Comparison of ENCODE assay signal across 1 cellular context in the genomic region with DNA sequence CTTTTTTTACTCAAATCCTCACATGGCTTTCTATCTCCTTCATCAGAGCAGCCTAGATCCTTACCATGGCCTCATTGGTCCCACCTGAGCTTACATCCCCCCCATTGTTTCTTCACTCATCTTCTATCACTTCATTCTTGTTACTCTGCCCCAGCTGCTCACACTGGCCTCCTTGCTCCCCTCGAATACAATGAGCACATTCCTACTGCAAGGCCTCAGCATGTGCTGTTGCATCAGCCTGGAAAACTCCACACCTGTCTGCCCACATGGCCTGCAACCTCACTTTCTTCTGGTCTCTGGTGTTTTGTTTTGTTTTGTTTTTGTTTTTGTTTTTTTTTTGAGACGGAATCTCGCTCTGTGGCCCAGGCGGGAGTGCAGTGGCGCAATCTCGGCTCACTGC.
TF ChIP-seq lines count a peak whose summit lies in the region.

No MANE protein-coding gene starts in this region.

TF ChIP-seq in GM23338, 12 proteins besides CTCF, POLR2A, EP300 and RAD21 (continued from another document):
- TF ChIP-seq, protein P1, sequence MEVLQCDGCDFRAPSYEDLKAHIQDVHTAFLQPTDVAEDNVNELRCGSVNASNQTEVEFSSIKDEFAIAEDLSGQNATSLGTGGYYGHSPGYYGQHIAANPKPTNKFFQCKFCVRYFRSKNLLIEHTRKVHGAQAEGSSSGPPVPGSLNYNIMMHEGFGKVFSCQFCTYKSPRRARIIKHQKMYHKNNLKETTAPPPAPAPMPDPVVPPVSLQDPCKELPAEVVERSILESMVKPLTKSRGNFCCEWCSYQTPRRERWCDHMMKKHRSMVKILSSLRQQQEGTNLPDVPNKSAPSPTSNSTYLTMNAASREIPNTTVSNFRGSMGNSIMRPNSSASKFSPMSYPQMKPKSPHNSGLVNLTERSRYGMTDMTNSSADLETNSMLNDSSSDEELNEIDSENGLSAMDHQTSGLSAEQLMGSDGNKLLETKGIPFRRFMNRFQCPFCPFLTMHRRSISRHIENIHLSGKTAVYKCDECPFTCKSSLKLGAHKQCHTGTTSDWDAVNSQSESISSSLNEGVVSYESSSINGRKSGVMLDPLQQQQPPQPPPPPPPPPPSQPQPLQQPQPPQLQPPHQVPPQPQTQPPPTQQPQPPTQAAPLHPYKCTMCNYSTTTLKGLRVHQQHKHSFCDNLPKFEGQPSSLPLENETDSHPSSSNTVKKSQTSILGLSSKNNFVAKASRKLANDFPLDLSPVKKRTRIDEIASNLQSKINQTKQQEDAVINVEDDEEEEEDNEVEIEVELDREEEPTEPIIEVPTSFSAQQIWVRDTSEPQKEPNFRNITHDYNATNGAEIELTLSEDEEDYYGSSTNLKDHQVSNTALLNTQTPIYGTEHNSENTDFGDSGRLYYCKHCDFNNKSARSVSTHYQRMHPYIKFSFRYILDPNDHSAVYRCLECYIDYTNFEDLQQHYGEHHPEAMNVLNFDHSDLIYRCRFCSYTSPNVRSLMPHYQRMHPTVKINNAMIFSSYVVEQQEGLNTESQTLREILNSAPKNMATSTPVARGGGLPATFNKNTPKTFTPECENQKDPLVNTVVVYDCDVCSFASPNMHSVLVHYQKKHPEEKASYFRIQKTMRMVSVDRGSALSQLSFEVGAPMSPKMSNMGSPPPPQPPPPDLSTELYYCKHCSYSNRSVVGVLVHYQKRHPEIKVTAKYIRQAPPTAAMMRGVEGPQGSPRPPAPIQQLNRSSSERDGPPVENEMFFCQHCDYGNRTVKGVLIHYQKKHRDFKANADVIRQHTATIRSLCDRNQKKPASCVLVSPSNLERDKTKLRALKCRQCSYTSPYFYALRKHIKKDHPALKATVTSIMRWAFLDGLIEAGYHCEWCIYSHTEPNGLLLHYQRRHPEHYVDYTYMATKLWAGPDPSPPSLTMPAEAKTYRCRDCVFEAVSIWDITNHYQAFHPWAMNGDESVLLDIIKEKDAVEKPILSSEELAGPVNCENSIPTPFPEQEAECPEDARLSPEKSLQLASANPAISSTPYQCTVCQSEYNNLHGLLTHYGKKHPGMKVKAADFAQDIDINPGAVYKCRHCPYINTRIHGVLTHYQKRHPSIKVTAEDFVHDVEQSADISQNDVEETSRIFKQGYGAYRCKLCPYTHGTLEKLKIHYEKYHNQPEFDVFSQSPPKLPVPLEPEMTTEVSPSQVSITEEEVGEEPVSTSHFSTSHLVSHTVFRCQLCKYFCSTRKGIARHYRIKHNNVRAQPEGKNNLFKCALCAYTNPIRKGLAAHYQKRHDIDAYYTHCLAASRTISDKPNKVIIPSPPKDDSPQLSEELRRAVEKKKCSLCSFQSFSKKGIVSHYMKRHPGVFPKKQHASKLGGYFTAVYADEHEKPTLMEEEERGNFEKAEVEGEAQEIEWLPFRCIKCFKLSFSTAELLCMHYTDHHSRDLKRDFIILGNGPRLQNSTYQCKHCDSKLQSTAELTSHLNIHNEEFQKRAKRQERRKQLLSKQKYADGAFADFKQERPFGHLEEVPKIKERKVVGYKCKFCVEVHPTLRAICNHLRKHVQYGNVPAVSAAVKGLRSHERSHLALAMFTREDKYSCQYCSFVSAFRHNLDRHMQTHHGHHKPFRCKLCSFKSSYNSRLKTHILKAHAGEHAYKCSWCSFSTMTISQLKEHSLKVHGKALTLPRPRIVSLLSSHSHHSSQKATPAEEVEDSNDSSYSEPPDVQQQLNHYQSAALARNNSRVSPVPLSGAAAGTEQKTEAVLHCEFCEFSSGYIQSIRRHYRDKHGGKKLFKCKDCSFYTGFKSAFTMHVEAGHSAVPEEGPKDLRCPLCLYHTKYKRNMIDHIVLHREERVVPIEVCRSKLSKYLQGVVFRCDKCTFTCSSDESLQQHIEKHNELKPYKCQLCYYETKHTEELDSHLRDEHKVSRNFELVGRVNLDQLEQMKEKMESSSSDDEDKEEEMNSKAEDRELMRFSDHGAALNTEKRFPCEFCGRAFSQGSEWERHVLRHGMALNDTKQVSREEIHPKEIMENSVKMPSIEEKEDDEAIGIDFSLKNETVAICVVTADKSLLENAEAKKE (CRISPR knock-in tag; IDR thresholded peaks at IDR 0.05): no peak
- no peak for TF ChIP-seq CREB1 (CRISPR knock-in tag; IDR thresholded peaks at IDR 0.05; ENCODE audit: low read depth)
- TF ChIP-seq POLR2AphosphoS5 (IDR thresholded peaks at IDR 0.05; ENCODE audit: low read depth): no peak
- no peak for TF ChIP-seq ZNF114 (CRISPR knock-in tag; IDR thresholded peaks at IDR 0.05)
- no peak for TF ChIP-seq EZH2 (IDR thresholded peaks at IDR 0.05; ENCODE audit: low read depth, unreplicated experiment)
- no peak for TF ChIP-seq NANOG (IDR thresholded peaks at IDR 0.05; ENCODE audit: borderline replicate concordance)
- TF ChIP-seq ZNF331 (CRISPR knock-in tag; IDR thresholded peaks at IDR 0.05; ENCODE audit: low read depth): no peak
- no peak for TF ChIP-seq JUNB (IDR thresholded peaks at IDR 0.05; ENCODE audit: unreplicated experiment)
TF ChIP-seq in GM23338: peak in this region for 0.
